Comparison of ENCODE assay signal across 9 cellular contexts in genomic region chr6:31128093-31128676, GRCh38. TPM values are rescaled to one million over a fixed set of nuclear protein-coding genes. Genes with fewer than 3 reads are reported as not detected.
DNase-seq lines count a peak whose midpoint lies in the region; TF ChIP-seq lines count a peak whose summit lies in the region.
"Had no signal": no experiment of that assay in that cellular context is flagged by ENCODE, and none has a peak within 500 bp of the region (broad histone marks: within the 10 kb centered on the region; RNA-seq: fewer than 3 reads in every experiment).

No MANE protein-coding gene starts in this region.

- H3K9ac ChIP-seq in colonic mucosa (ENCODE audit: low read depth in 2 of 2, low read length in 2 of 2) = no peak overlapping the region
- H3K9ac ChIP-seq: BLaER1 had no signal

- H3K4me3 ChIP-seq in colonic mucosa = no peak overlapping the region
- H3K4me3 ChIP-seq: BLaER1 had no signal

- H3K27me3 ChIP-seq in colonic mucosa = no peaks in the 10 kb centered on the region
- H3K27me3 ChIP-seq: BLaER1 had no signal

- TF ChIP-seq CTCF in colonic mucosa (IDR thresholded peaks at IDR 0.05) = peak; percentile 82

- no peaks in the 10 kb centered on the region for H3K9me3 ChIP-seq in colonic mucosa
- H3K9me3 ChIP-seq: BLaER1 had no signal

- no peaks in the 10 kb centered on the region for H3K4me1 ChIP-seq in colonic mucosa

- DNase-seq in NCI-H1417 (lab: John Stamatoyannopoulos, UW) (peak; percentile 38 to 70 (median 50)), NCI-H1417 treated with DMSO at 0.1 percent for 48 hours (lab: John Stamatoyannopoulos, UW) (no peak), NCI-H146 treated with DMSO at 0.1 percent for 48 hours (lab: John Stamatoyannopoulos, UW; ENCODE audit: unreplicated experiment) (peak; percentile 40), colonic mucosa (peak; percentile 82), midbrain (lab: John Stamatoyannopoulos, UW) (peak; percentile 20), posterior vena cava (ENCODE audit: low spot score) (no peak)
- peak; percentile 81 for DNase-seq in activated CD4-positive, alpha-beta T cell treated with anti-CD3 and anti-CD28 coated beads for 48 hours
- DNase-seq in stimulated activated CD8-positive, alpha-beta memory T cell treated with anti-CD3 and anti-CD28 coated beads, Interleukin-7, amount 100 ng/mL, for 1 hour (ENCODE audit: low read depth in 2 of 2) = peak; percentile 48 to 52

- H3K27ac ChIP-seq in colonic mucosa = no peak overlapping the region
- H3K27ac ChIP-seq: BLaER1 had no signal

- intact Hi-C loops in colonic mucosa (cut with DNase I) = no loop called here
- intact Hi-C loops in posterior vena cava (cut with DNase I) = no loop called here

- H3K36me3 ChIP-seq in colonic mucosa = no peaks in the 10 kb centered on the region
- H3K36me3 ChIP-seq: BLaER1 had no signal

RNA-seq across cellular contexts. Expression of gene CDSN, which starts 7.9 kb away (rescaled TPM):
- total RNA-seq in colonic mucosa (not detected), posterior vena cava (not detected)

RNA-seq across cellular contexts. Expression of gene PSORS1C2, which starts 10.7 kb away (rescaled TPM):
- total RNA-seq in colonic mucosa = not detected
- total RNA-seq in posterior vena cava = not detected

RNA-seq across cellular contexts. Expression of gene PSORS1C1, which starts 13.6 kb away (rescaled TPM):
- total RNA-seq in colonic mucosa (1 to 10 TPM; 2.2 to 5.6 TPM), posterior vena cava (1 to 10 TPM; 1.9 to 2.1 TPM)

RNA-seq across cellular contexts. Expression of gene C6orf15, which starts 15.8 kb away (rescaled TPM):
- total RNA-seq in colonic mucosa = not detected
- not detected for total RNA-seq in posterior vena cava

RNA-seq across cellular contexts. Expression of gene CCHCR1, which starts 29.4 kb away (rescaled TPM):
- total RNA-seq in colonic mucosa (10 to 100 TPM; 31.8 to 55.4 TPM), posterior vena cava (10 to 100 TPM in 1 of 2 donors, 1 to 10 TPM in 1; 9.6 to 13.4 TPM)

Comparison
In these comparisons a context has a peak if more than half of its experiments do, and no peak if none do; other contexts are left out.
1. DNase-seq: peak in NCI-H1417 (3 of 3), NCI-H146 treated with DMSO at 0.1 percent for 48 hours (single experiment), activated CD4-positive, alpha-beta T cell treated with anti-CD3 and anti-CD28 coated beads for 48 hours (single experiment), colonic mucosa (single experiment), midbrain (single experiment) and stimulated activated CD8-positive, alpha-beta memory T cell treated with anti-CD3 and anti-CD28 coated beads, Interleukin-7, amount 100 ng/mL, for 1 hour (2 of 2); none in NCI-H1417 treated with DMSO at 0.1 percent for 48 hours (single experiment) and posterior vena cava (single experiment).